Comparison of ENCODE assay signal across 33 cellular contexts in genomic region chr14:36078080-36078479, GRCh38.
"Had no signal": no experiment of that assay in that cellular context is flagged by ENCODE, and none has a peak within 500 bp of the region (broad histone marks: within the 10 kb centered on the region; RNA-seq: fewer than 3 reads in every experiment).

No MANE protein-coding gene starts in this region.

- H3K4me1 ChIP-seq: adrenal gland, ascending aorta, body of pancreas, breast epithelium had no signal

- DNase-seq: activated effector memory CD4-positive, alpha-beta T cell treated with anti-CD3 and anti-CD28 coated beads, Interleukin-2, amount 50 U/mL, for 16 hours; activated effector memory CD4-positive, alpha-beta T cell treated with Interleukin-2 at 50 U/mL for 16 hours; activated gamma-delta T cell; activated gamma-delta T cell treated with Interleukin-2 at 50 U/mL for 16 hours; activated naive CD4-positive, alpha-beta T cell; activated naive CD4-positive, alpha-beta T cell treated with anti-CD3 and anti-CD28 coated beads for 36 hours; activated naive CD4-positive, alpha-beta T cell treated with anti-CD3 and anti-CD28 coated beads, Interleukin-2, amount 10 ng/mL, durations not matched to agents 7 days and 5 days; activated naive CD4-positive, alpha-beta T cell treated with anti-CD3 and anti-CD28 coated beads, Interleukin-2, amount 50 U/mL, for 16 hours; activated naive CD4-positive, alpha-beta T cell treated with Interleukin-2 at 50 U/mL for 16 hours; activated naive CD8-positive, alpha-beta T cell treated with anti-CD3 and anti-CD28 coated beads for 36 hours; activated naive CD8-positive, alpha-beta T cell treated with anti-CD3 and anti-CD28 coated beads, Interleukin-2, amount 10 ng/mL, durations not matched to agents 7 days and 5 days; activated naive CD8-positive, alpha-beta T cell treated with anti-CD3 and anti-CD28 coated beads, Interleukin-2, amount 50 U/mL, for 24 hours; activated T-cell treated with anti-CD3 and anti-CD28 coated beads, Interleukin-2, amount 50 U/mL, for 1 hour; activated T-cell treated with anti-CD3 and anti-CD28 coated beads, Interleukin-2, amount 50 U/mL, for 24 hours; activated T-cell treated with anti-CD3 and anti-CD28 coated beads, Interleukin-2, amount 50 U/mL, for 4 hours; activated T-cell treated with anti-CD3 and anti-CD28 coated beads, Interleukin-2, amount 50 U/mL, for 48 hours; activated T-cell treated with anti-CD3 and anti-CD28 coated beads, Interleukin-2, amount 50 U/mL, for 72 hours; adrenal gland; amniotic stem cell; amygdala; anterior cingulate cortex; aorta; body of pancreas; brain microvascular endothelial cell; caudate nucleus; central memory CD4-positive, alpha-beta T cell; cerebellar nuclear complex had no signal

- ATAC-seq: activated naive CD4-positive, alpha-beta T cell treated with anti-CD3 and anti-CD28 coated beads, Interleukin-2, amount 50 U/mL, for 72 hours; activated naive CD8-positive, alpha-beta T cell treated with anti-CD3 and anti-CD28 coated beads, Interleukin-2, amount 50 U/mL, for 24 hours; activated T-cell treated with anti-CD3 and anti-CD28 coated beads, Interleukin-2, amount 50 U/mL, for 4 hours; activated T-cell treated with anti-CD3 and anti-CD28 coated beads, Interleukin-2, amount 50 U/mL, for 72 hours; activated T-helper 17 cell treated with anti-CD3 and anti-CD28 coated beads, Interleukin-2, amount 50 U/mL, for 72 hours; body of pancreas had no signal

- H3K36me3 ChIP-seq: adrenal gland, ascending aorta, brain microvascular endothelial cell, breast epithelium, cardiac muscle cell had no signal

- H3K27ac ChIP-seq: adrenal gland, ascending aorta, body of pancreas, brain microvascular endothelial cell, breast epithelium, cardiac muscle cell had no signal

- H3K4me3 ChIP-seq: adrenal gland, ascending aorta, body of pancreas, breast epithelium, cardiac muscle cell had no signal

- H3K27me3 ChIP-seq: adrenal gland, ascending aorta, body of pancreas, brain microvascular endothelial cell, breast epithelium, cardiac muscle cell had no signal

- H3K9me3 ChIP-seq: adrenal gland, ascending aorta, body of pancreas had no signal

- FAIRE-seq: bronchial epithelial cell had no signal
